In genomic region chr11:73201888-73202810, GRCh38 we compare ENCODE assay signal across 25 cellular contexts. TPM values are rescaled to one million over a fixed set of nuclear protein-coding genes. Genes with fewer than 3 reads are reported as not detected.
A peak's percentile ranks its signal among the peaks of the same experiment; 100 is the strongest.
DNase-seq lines count a peak whose midpoint lies in the region; ATAC-seq and TF ChIP-seq lines count a peak whose summit lies in the region.
"Had no signal": no experiment of that assay in that cellular context is flagged by ENCODE, and none has a peak within 500 bp of the region (broad histone marks: within the 10 kb centered on the region; RNA-seq: fewer than 3 reads in every experiment).

No MANE protein-coding gene starts in this region.

- H2AK5ac ChIP-seq in trophoblast cell (ENCODE audit: low read length), result no peak overlapping the region

- 93% methylated on average over 8 of the region's 8 CpGs for WGBS in mammary epithelial cell (ENCODE audit: low coverage, missing lambda C conversion rate)
- 85 to 86% methylated on average over 8 of the region's 8 CpGs for WGBS in esophagus, 2 donors
- no CpG with 5 or more reads among the region's 8 CpGs for WGBS in trophoblast cell (ENCODE audit: extremely low coverage, insufficient coverage, insufficient read length)

- H3K36me3 ChIP-seq in mammary epithelial cell (ENCODE audit: insufficient read depth, low read length), result no peaks in the 10 kb centered on the region
- no peaks in the 10 kb centered on the region for H3K36me3 ChIP-seq in esophagus (ENCODE audit: control insufficient read depth in 2 of 2, insufficient read depth in 2 of 2, low read length in 1 of 2)
- H3K36me3 ChIP-seq in trophoblast cell (ENCODE audit: control insufficient read depth in 1 of 2, insufficient read depth in 2 of 2, low read length in 2 of 2), result no peaks in the 10 kb centered on the region
- H3K36me3 ChIP-seq: BE2C, SJSA1, tibial nerve had no signal

- peak overlapping the region; percentile 14 for H3K14ac ChIP-seq in trophoblast cell (ENCODE audit: low read length)

- H3K9me3 Mint-ChIP-seq in MCF 10A (ENCODE audit: unreplicated experiment), result no peaks in the 10 kb centered on the region
- H3K9me3 Mint-ChIP-seq: activated CD4-positive, alpha-beta T cell treated with anti-CD3 and anti-CD28 coated beads, Interleukin-2, amount 10 ng/mL, durations not matched to agents 7 days and 5 days; activated naive CD8-positive, alpha-beta T cell treated with anti-CD3 and anti-CD28 coated beads, Interleukin-2, amount 50 U/mL, for 24 hours; effector memory CD8-positive, alpha-beta T cell; nephron; T-helper 1 cell treated with Interleukin-12 subunit alpha and Interleukin-12 subunit beta and Interleukin-4 antibody, amounts not matched to agents 30 μg/mL and 1 μg/mL, for 36 hours had no signal

- H2AFZ ChIP-seq in mammary epithelial cell (ENCODE audit: low read depth, low read length) (no peak overlapping the region), trophoblast cell (ENCODE audit: insufficient read depth, low read length, poor library complexity) (no peak overlapping the region)

- H4K12ac ChIP-seq in trophoblast cell (ENCODE audit: low read depth, low read length), result no peak overlapping the region

- intact Hi-C loops in MCF 10A (cut with micrococcal nuclease), result no loop called here
- intact Hi-C loops in mammary epithelial cell (cut with micrococcal nuclease), result no loop called here

- H4K8ac ChIP-seq in trophoblast cell (ENCODE audit: low read depth, low read length), result no peak overlapping the region

- no peaks in the 10 kb centered on the region for H4K20me1 ChIP-seq in mammary epithelial cell (ENCODE audit: insufficient read depth, low read length)

- dilution Hi-C loops in mammary epithelial cell (cut with HindIII; ENCODE audit: low sequenced_read_pairs), result no loop called here

- DNase-seq in MCF 10A (ENCODE audit: unreplicated experiment) (no peak), mammary epithelial cell (no peak), trophoblast cell (peak; percentile 57 to 79), SW480 (ENCODE audit: low spot score) (no peak), hippocampal formation (lab: John Stamatoyannopoulos, UW) (no peak)
- DNase-seq in central memory CD4-positive, alpha-beta T cell, result no peak
- DNase-seq: activated CD4-positive, alpha-beta T cell treated with anti-CD3 and anti-CD28 coated beads, Interleukin-2, amount 10 ng/mL, durations not matched to agents 7 days and 5 days; activated naive CD8-positive, alpha-beta T cell treated with anti-CD3 and anti-CD28 coated beads, Interleukin-2, amount 50 U/mL, for 24 hours; BE2C; DND-41; effector memory CD8-positive, alpha-beta T cell; NCI-H187 treated with DMSO at 0.1 percent for 48 hours; NCI-H748 treated with DMSO at 0.1 percent for 48 hours; stimulated activated CD4-positive, alpha-beta T cell treated with anti-CD3 and anti-CD28 coated beads, Interleukin-2, amount 100 ng/mL, for 24 hours; stimulated activated naive CD4-positive, alpha-beta T cell had no signal

- H3K18ac ChIP-seq in trophoblast cell (ENCODE audit: low read length), result no peak overlapping the region

- H3K9me3 ChIP-seq in mammary epithelial cell (replicated peaks; ENCODE audit: insufficient read depth, low read length) (no peaks in the 10 kb centered on the region), esophagus (ENCODE audit: control insufficient read depth in 2 of 2, insufficient read depth in 1 of 2, low read depth in 1 of 2, low read length in 1 of 2) (no peaks in the 10 kb centered on the region), trophoblast cell (ENCODE audit: insufficient read depth, low read depth, low read length) (no peaks in the 10 kb centered on the region)
- H3K9me3 ChIP-seq: BE2C, SJSA1, tibial nerve had no signal

- peaks cover 7% of the 10 kb centered on the region for H3K36me3 Mint-ChIP-seq in MCF 10A (ENCODE audit: insufficient read depth, unreplicated experiment)

- H3K27me3 ChIP-seq in mammary epithelial cell (ENCODE audit: insufficient read depth, low read length) (no peaks in the 10 kb centered on the region), esophagus (ENCODE audit: control insufficient read depth in 1 of 2, insufficient read depth in 2 of 2, low read length in 2 of 2) (no peaks in the 10 kb centered on the region), trophoblast cell (ENCODE audit: insufficient read depth, low read length) (no peaks in the 10 kb centered on the region)
- H3K27me3 ChIP-seq: BE2C, SJSA1, tibial nerve had no signal

- no peak overlapping the region for H3K4me3 Mint-ChIP-seq in MCF 10A (ENCODE audit: unreplicated experiment)
- H3K4me3 Mint-ChIP-seq: activated CD4-positive, alpha-beta T cell treated with anti-CD3 and anti-CD28 coated beads, Interleukin-2, amount 10 ng/mL, durations not matched to agents 7 days and 5 days; activated naive CD8-positive, alpha-beta T cell treated with anti-CD3 and anti-CD28 coated beads, Interleukin-2, amount 50 U/mL, for 24 hours; effector memory CD8-positive, alpha-beta T cell; nephron; T-helper 1 cell treated with Interleukin-12 subunit alpha and Interleukin-12 subunit beta and Interleukin-4 antibody, amounts not matched to agents 30 μg/mL and 1 μg/mL, for 36 hours had no signal

- in situ Hi-C loops in mammary epithelial cell (cut with MboI; ENCODE audit: low sequenced_read_pairs in 2 of 2), result no loop called here

- H3K27ac ChIP-seq in mammary epithelial cell (ENCODE audit: insufficient read depth, low read depth, low read length) (no peak overlapping the region), esophagus (ENCODE audit: low read depth in 2 of 2, low read length in 1 of 2) (peak overlapping the region; percentile 94 to 95), trophoblast cell (ENCODE audit: low read depth, low read length) (no peak overlapping the region)
- H3K27ac ChIP-seq: KMS-11, SJSA1 had no signal

- H3K4me1 ChIP-seq in mammary epithelial cell (ENCODE audit: insufficient read depth, low read length), result peaks cover 16% of the 10 kb centered on the region
- peaks cover 3 to 14% of the 10 kb centered on the region in 2 donors for H3K4me1 ChIP-seq in esophagus (ENCODE audit: control insufficient read depth in 2 of 2, insufficient read depth in 2 of 2, low read length in 1 of 2)
- H3K4me1 ChIP-seq in trophoblast cell (ENCODE audit: control insufficient read depth in 1 of 2, insufficient read depth in 2 of 2, low read length in 2 of 2), result peaks cover 23 to 24% of the 10 kb centered on the region in 2 experiments

- H3K4me1 Mint-ChIP-seq in MCF 10A (ENCODE audit: insufficient read depth, unreplicated experiment), result peaks cover 26% of the 10 kb centered on the region
- H3K4me1 Mint-ChIP-seq: activated naive CD8-positive, alpha-beta T cell treated with anti-CD3 and anti-CD28 coated beads, Interleukin-2, amount 50 U/mL, for 24 hours had no signal

- POLR2A ChIA-PET in MCF 10A (lab: Yijun Ruan, JAX), result interaction anchor here (0.6 to 1.6 kb wide), 5 partner anchors 10 to 734 kb away, joined by 3 to 4 read pairs (median 3); no protein-coding TSS in a partner anchor

- no peak overlapping the region for H3K9ac ChIP-seq in mammary epithelial cell (ENCODE audit: insufficient read depth, low read length)
- H3K9ac ChIP-seq in trophoblast cell (ENCODE audit: low read length), result no peak overlapping the region
- H3K9ac ChIP-seq: KMS-11 had no signal

- H3K79me1 ChIP-seq in trophoblast cell (ENCODE audit: low read length), result no peaks in the 10 kb centered on the region

- H3K27me3 Mint-ChIP-seq in MCF 10A (ENCODE audit: insufficient read depth, unreplicated experiment), result no peaks in the 10 kb centered on the region

- ATAC-seq in GM19324 (IDR thresholded peaks at IDR 0.05; ENCODE audit: low FRiP score, unreplicated experiment), result no peak
- ATAC-seq: activated naive CD8-positive, alpha-beta T cell treated with anti-CD3 and anti-CD28 coated beads, Interleukin-2, amount 50 U/mL, for 24 hours; effector memory CD8-positive, alpha-beta T cell; GM12878; left colon had no signal

- no peak overlapping the region for H2BK120ac ChIP-seq in trophoblast cell (ENCODE audit: insufficient read depth, low read length, poor library complexity)

- H3K27ac Mint-ChIP-seq in MCF 10A (ENCODE audit: low read depth, unreplicated experiment), result peak overlapping the region; percentile 78
- H3K27ac Mint-ChIP-seq: activated CD4-positive, alpha-beta T cell treated with anti-CD3 and anti-CD28 coated beads, Interleukin-2, amount 10 ng/mL, durations not matched to agents 7 days and 5 days; activated naive CD8-positive, alpha-beta T cell treated with anti-CD3 and anti-CD28 coated beads, Interleukin-2, amount 50 U/mL, for 24 hours; effector memory CD8-positive, alpha-beta T cell; nephron; T-helper 1 cell treated with Interleukin-12 subunit alpha and Interleukin-12 subunit beta and Interleukin-4 antibody, amounts not matched to agents 30 μg/mL and 1 μg/mL, for 36 hours had no signal

- BruUV-seq in MCF 10A (replicated peaks; lab: Mats Ljungman, UMichigan) (no TSS peak), mammary epithelial cell (replicated peaks; lab: Mats Ljungman, UMichigan) (no TSS peak)

- CTCF ChIA-PET in MCF 10A (lab: Yijun Ruan, JAX) (interaction anchor here (0.5 to 1.0 kb wide), 3 partner anchors 15 to 535 kb away, joined by 3 to 5 read pairs (median 3); no protein-coding TSS in a partner anchor), mammary epithelial cell (lab: Charles Lee; ENCODE audit: low non-redundant PET) (no interaction called here)

- peak overlapping the region; percentile 46 for H2BK12ac ChIP-seq in trophoblast cell (ENCODE audit: low read length)

- H3K4ac ChIP-seq in trophoblast cell (ENCODE audit: low read depth, low read length), result no peak overlapping the region

- H3K79me2 ChIP-seq in mammary epithelial cell (ENCODE audit: insufficient read depth, low read length), result no peaks in the 10 kb centered on the region
- H3K79me2 ChIP-seq in trophoblast cell (ENCODE audit: control insufficient read depth, insufficient read depth, low read length, poor library complexity), result no peaks in the 10 kb centered on the region

- H3K4me2 ChIP-seq in mammary epithelial cell (ENCODE audit: insufficient read depth, low read depth, low read length) (no peak overlapping the region), trophoblast cell (ENCODE audit: low read length) (peak overlapping the region; percentile 1)
- H3K4me2 ChIP-seq: KMS-11 had no signal

- no peak for TF ChIP-seq CTCF in MCF 10A (IDR thresholded peaks at IDR 0.05; ENCODE audit: unreplicated experiment)
- no peak for TF ChIP-seq CTCF in mammary epithelial cell (conservative IDR thresholded peaks at IDR 0.05 in 1 of 2, IDR thresholded peaks at IDR 0.05 in 1 of 2; ENCODE audit: extremely low read depth in 1 of 2, insufficient read depth in 1 of 2, low read depth in 1 of 2, low read length in 2 of 2)

- peak overlapping the region; percentile 19 for H4K91ac ChIP-seq in trophoblast cell (ENCODE audit: low read depth, low read length)

- H3K23ac ChIP-seq in trophoblast cell (ENCODE audit: low read length), result no peak overlapping the region

- H2BK5ac ChIP-seq in trophoblast cell (ENCODE audit: low read depth, low read length, poor library complexity), result no peak overlapping the region

- no peak overlapping the region for H3K4me3 ChIP-seq in mammary epithelial cell (replicated peaks in 1 of 3; ENCODE audit: insufficient read depth in 1 of 3, low read depth in 2 of 3, low read length in 3 of 3)
- H3K4me3 ChIP-seq in esophagus (ENCODE audit: low read depth in 1 of 2, low read length in 2 of 2), result no peak overlapping the region
- no peak overlapping the region for H3K4me3 ChIP-seq in trophoblast cell (ENCODE audit: low read depth, low read length)
- H3K4me3 ChIP-seq: GM12878, SJSA1, tibial nerve had no signal

RNA-seq across cellular contexts. Expression of gene P2RY2, which starts 15.9 kb away (rescaled TPM):
- total RNA-seq in MCF 10A (2022) (0.56 and 1.0 TPM in 2 replicates), mammary epithelial cell (10 to 100 TPM in 1 of 2 donors, 1 to 10 TPM in 1; 7.8 to 21.6 TPM)
- polyA plus RNA-seq in mammary epithelial cell (27.6 TPM), esophagus (10 to 100 TPM; 17.8 to 26.0 TPM)
- polyA minus RNA-seq in mammary epithelial cell, result 31.5 TPM
- polyA plus RNA-seq in trophoblast cell (2013), result 4.4 and 4.6 TPM in 2 replicates
- total RNA-seq: A673; activated CD4-positive, alpha-beta T cell treated with anti-CD3 and anti-CD28 coated beads, Interleukin-2, amount 10 ng/mL, durations not matched to agents 7 days and 5 days; SJSA1 had no signal

Comparison
In these comparisons a context has a peak if more than half of its experiments do, and no peak if none do; other contexts are left out.
1. DNase-seq: peak in trophoblast cell (2 of 2); none in MCF 10A (single experiment), mammary epithelial cell (single experiment), SW480 (single experiment), central memory CD4-positive, alpha-beta T cell (single experiment) and hippocampal formation (0 of 2).
2. H3K27ac ChIP-seq: peak in esophagus (2 of 2); none in mammary epithelial cell (single experiment) and trophoblast cell (single experiment).